17 cellular contexts compared by ENCODE assay signal in the genomic region with DNA sequence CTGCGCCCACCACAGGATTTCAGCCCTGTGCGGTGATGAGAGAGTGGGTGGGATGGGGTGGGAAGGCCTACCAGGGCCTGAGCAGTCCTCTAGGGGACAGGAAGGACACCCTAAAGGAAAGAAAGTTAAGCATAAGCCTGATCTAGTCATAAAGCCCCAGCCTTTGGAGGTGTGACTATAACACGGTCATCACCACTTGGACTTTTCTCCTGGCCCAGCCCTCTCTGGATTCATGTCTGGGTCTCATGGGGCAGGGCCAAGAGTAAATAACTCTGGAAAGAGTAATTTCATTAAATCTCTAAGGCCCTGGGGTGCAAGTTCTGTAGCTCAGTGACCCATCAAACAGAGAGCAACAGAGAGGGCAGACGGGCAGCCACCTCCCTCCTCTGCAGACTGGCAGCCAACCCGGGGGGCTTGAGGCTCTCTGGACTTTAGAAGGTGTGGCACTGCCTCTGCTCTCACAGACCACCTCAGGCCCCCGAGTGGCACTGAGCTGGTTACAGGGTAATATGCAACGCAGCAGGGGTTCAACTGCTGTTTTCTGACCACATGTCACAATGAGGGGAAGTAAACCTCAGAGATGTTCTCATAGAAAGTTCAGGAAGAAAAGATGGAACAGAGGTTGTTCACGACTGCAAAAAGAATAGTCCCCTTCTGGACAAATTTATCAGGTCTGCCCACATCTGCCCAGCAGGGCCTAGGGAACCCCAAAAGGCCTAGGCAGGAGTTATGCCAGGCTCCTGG.
"Had no signal": no experiment of that assay in that cellular context is flagged by ENCODE, and none has a peak within 500 bp of the region (broad histone marks: within the 10 kb centered on the region; RNA-seq: fewer than 3 reads in every experiment).

No MANE protein-coding gene starts in this region.

- H3K36me3 Mint-ChIP-seq: activated CD4-positive, alpha-beta memory T cell treated with anti-CD3 and anti-CD28 coated beads for 36 hours; activated naive CD8-positive, alpha-beta T cell treated with anti-CD3 and anti-CD28 coated beads, Interleukin-2, amount 10 ng/mL, durations not matched to agents 7 days and 5 days; naive thymus-derived CD8-positive, alpha-beta T cell had no signal

- H3K9me3 Mint-ChIP-seq: activated CD4-positive, alpha-beta memory T cell treated with anti-CD3 and anti-CD28 coated beads for 36 hours; activated naive CD8-positive, alpha-beta T cell treated with anti-CD3 and anti-CD28 coated beads, Interleukin-2, amount 10 ng/mL, durations not matched to agents 7 days and 5 days; naive thymus-derived CD8-positive, alpha-beta T cell; stimulated activated naive CD8-positive, alpha-beta T cell treated with anti-CD3 and anti-CD28 coated beads, Interleukin-15, Interleukin-2, amounts not matched to agents 100 ng/mL and 50 ng/mL, for 24 hours; T-helper 2 cell treated with Interferon-gamma antibody and Interleukin-4, amounts not matched to agents 5 μg/mL and 100 μg/mL, for 36 hours had no signal

- DNase-seq: activated CD4-positive, alpha-beta memory T cell treated with anti-CD3 and anti-CD28 coated beads for 36 hours; activated CD4-positive, alpha-beta T cell treated with anti-CD3 and anti-CD28 coated beads for 1 hour; activated naive CD8-positive, alpha-beta T cell treated with anti-CD3 and anti-CD28 coated beads, Interleukin-2, amount 10 ng/mL, durations not matched to agents 7 days and 5 days; aorta; hippocampal formation; midbrain; naive thymus-derived CD8-positive, alpha-beta T cell; occipital lobe; psoas muscle; sigmoid colon; stimulated activated CD4-positive, alpha-beta T cell treated with anti-CD3 and anti-CD28 coated beads, Interleukin-12 subunit alpha, Interleukin-12 subunit beta, amount 100 ng/mL, for 4 hours; stimulated activated CD4-positive, alpha-beta T cell treated with anti-CD3 and anti-CD28 coated beads, Interleukin-2, amount 100 ng/mL, for 48 hours; stimulated activated CD8-positive, alpha-beta memory T cell treated with anti-CD3 and anti-CD28 coated beads, Interleukin-4, amount 100 ng/mL, for 48 hours; upper lobe of right lung had no signal

- ATAC-seq: naive thymus-derived CD8-positive, alpha-beta T cell; psoas muscle; upper lobe of right lung had no signal

- H3K27ac Mint-ChIP-seq: activated CD4-positive, alpha-beta memory T cell treated with anti-CD3 and anti-CD28 coated beads for 36 hours; activated naive CD8-positive, alpha-beta T cell treated with anti-CD3 and anti-CD28 coated beads, Interleukin-2, amount 10 ng/mL, durations not matched to agents 7 days and 5 days; stimulated activated naive CD8-positive, alpha-beta T cell treated with anti-CD3 and anti-CD28 coated beads, Interleukin-15, Interleukin-2, amounts not matched to agents 100 ng/mL and 50 ng/mL, for 24 hours; T-helper 2 cell treated with Interferon-gamma antibody and Interleukin-4, amounts not matched to agents 5 μg/mL and 100 μg/mL, for 36 hours had no signal

- H3K4me1 ChIP-seq: psoas muscle, upper lobe of right lung had no signal

- H3K4me3 ChIP-seq: lung, psoas muscle, sigmoid colon, upper lobe of right lung had no signal

- H3K27ac ChIP-seq: psoas muscle, sigmoid colon, upper lobe of right lung had no signal

- H3K4me3 Mint-ChIP-seq: activated CD4-positive, alpha-beta memory T cell treated with anti-CD3 and anti-CD28 coated beads for 36 hours; activated naive CD8-positive, alpha-beta T cell treated with anti-CD3 and anti-CD28 coated beads, Interleukin-2, amount 10 ng/mL, durations not matched to agents 7 days and 5 days; naive thymus-derived CD8-positive, alpha-beta T cell; stimulated activated naive CD8-positive, alpha-beta T cell treated with anti-CD3 and anti-CD28 coated beads, Interleukin-15, Interleukin-2, amounts not matched to agents 100 ng/mL and 50 ng/mL, for 24 hours; T-helper 2 cell treated with Interferon-gamma antibody and Interleukin-4, amounts not matched to agents 5 μg/mL and 100 μg/mL, for 36 hours had no signal

- H3K9me3 ChIP-seq: psoas muscle, sigmoid colon, upper lobe of right lung had no signal

- H3K27me3 ChIP-seq: sigmoid colon, upper lobe of right lung had no signal

- H3K27me3 Mint-ChIP-seq: activated CD4-positive, alpha-beta memory T cell treated with anti-CD3 and anti-CD28 coated beads for 36 hours; activated naive CD8-positive, alpha-beta T cell treated with anti-CD3 and anti-CD28 coated beads, Interleukin-2, amount 10 ng/mL, durations not matched to agents 7 days and 5 days; naive thymus-derived CD8-positive, alpha-beta T cell; stimulated activated naive CD8-positive, alpha-beta T cell treated with anti-CD3 and anti-CD28 coated beads, Interleukin-15, Interleukin-2, amounts not matched to agents 100 ng/mL and 50 ng/mL, for 24 hours had no signal

- H3K36me3 ChIP-seq: sigmoid colon, upper lobe of right lung had no signal
